ENCODE assay signal across 1 cellular context in the genomic region with DNA sequence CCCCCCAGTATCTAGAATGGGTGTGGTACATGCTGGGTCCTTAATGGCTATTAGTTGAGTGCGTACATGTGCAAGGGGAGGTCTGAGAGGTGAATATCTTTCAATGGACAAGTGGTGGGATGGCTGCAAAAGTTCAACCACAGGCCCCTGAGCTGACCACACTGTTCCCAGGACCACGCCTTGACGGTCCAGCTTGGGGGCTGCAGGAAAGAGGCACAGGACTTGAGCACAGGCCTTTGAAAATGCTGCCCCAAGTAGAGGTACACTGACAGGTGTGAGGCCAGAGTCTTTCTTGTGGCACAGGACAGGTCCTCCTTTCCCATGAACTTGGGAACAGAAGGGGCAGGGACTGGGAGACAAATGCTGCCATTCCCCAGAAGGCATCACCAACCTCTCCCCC.
TF ChIP-seq lines count a peak whose summit lies in the region.

No MANE protein-coding gene starts in this region.

TF ChIP-seq in H1, 55 proteins besides CTCF, POLR2A, EP300 and RAD21:
- TF ChIP-seq RBBP5 (IDR thresholded peaks at IDR 0.05; ENCODE audit: borderline replicate concordance, low read depth, low read length) (no peak), NRF1 (IDR thresholded peaks at IDR 0.05; ENCODE audit: low read depth, low read length) (no peak), TAF1 (IDR thresholded peaks at IDR 0.05; ENCODE audit: low read depth, low read length) (no peak), TAF7 (optimal IDR thresholded peaks at IDR 0.05; ENCODE audit: borderline replicate concordance, low read depth, low read length) (no peak), POU5F1 (IDR thresholded peaks at IDR 0.05; ENCODE audit: low read depth, low read length) (no peak), CBX8 (IDR thresholded peaks at IDR 0.05; ENCODE audit: borderline replicate concordance, low read depth, low read length) (no peak), CTBP2 (IDR thresholded peaks at IDR 0.05; ENCODE audit: borderline replicate concordance, insufficient read depth, insufficient read length, low read length) (no peak), SP1 (IDR thresholded peaks at IDR 0.05; ENCODE audit: low read depth, low read length) (no peak), TCF12 (IDR thresholded peaks at IDR 0.05; ENCODE audit: low read depth, low read length) (no peak)
- TF ChIP-seq, protein P1, sequence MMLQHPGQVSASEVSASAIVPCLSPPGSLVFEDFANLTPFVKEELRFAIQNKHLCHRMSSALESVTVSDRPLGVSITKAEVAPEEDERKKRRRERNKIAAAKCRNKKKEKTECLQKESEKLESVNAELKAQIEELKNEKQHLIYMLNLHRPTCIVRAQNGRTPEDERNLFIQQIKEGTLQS (IDR thresholded peaks at IDR 0.05; ENCODE audit: insufficient read depth, low read depth, low read length): no peak
TF ChIP-seq in H1: peak in this region for 0.
